Comparison of ENCODE assay signal across 10 cellular contexts in genomic region chr2:25273985-25274550, GRCh38.
A peak's percentile ranks its signal among the peaks of the same experiment; 100 is the strongest.
DNase-seq lines count a peak whose midpoint lies in the region; ATAC-seq and TF ChIP-seq lines count a peak whose summit lies in the region.
"Had no signal": no experiment of that assay in that cellular context is flagged by ENCODE, and none has a peak within 500 bp of the region (broad histone marks: within the 10 kb centered on the region; RNA-seq: fewer than 3 reads in every experiment).

No MANE protein-coding gene starts in this region.

- H3K27ac ChIP-seq in lower lobe of right lung = peak overlapping the region; percentile 73
- peak overlapping the region in 3 of 4 donors; percentile 60 to 87 (median 69) for H3K27ac ChIP-seq in tibial nerve

- H3K4me1 ChIP-seq in lower lobe of right lung (peaks cover 60% of the 10 kb centered on the region), tibial nerve (peaks cover 0 to 56% (median 30%) of the 10 kb centered on the region in 4 donors)

- peaks cover 77% of the 10 kb centered on the region for H3K4me1 Mint-ChIP-seq in activated T-cell treated with anti-CD3 and anti-CD28 coated beads, Interleukin-2, amount 50 U/mL, for 24 hours (ENCODE audit: low read depth)
- H3K4me1 Mint-ChIP-seq in activated naive CD8-positive, alpha-beta T cell treated with anti-CD3 and anti-CD28 coated beads, Interleukin-2, amount 10 ng/mL, durations not matched to agents 7 days and 5 days = peaks cover 42% of the 10 kb centered on the region

- peak overlapping the region; percentile 42 for H3K4me3 Mint-ChIP-seq in activated T-cell treated with anti-CD3 and anti-CD28 coated beads, Interleukin-2, amount 50 U/mL, for 24 hours
- H3K4me3 Mint-ChIP-seq in activated naive CD8-positive, alpha-beta T cell treated with anti-CD3 and anti-CD28 coated beads, Interleukin-2, amount 10 ng/mL, durations not matched to agents 7 days and 5 days = peak overlapping the region; percentile 51

- TF ChIP-seq CTCF in lower lobe of right lung (IDR thresholded peaks at IDR 0.05) (no peak), tibial nerve (IDR thresholded peaks at IDR 0.05) (no peak)

- intact Hi-C loops in lower lobe of right lung (cut with DNase I) = no loop called here

- POLR2A ChIA-PET in activated naive CD8-positive, alpha-beta T cell treated with anti-CD3 and anti-CD28 coated beads, Interleukin-2, amount 10 ng/mL, durations not matched to agents 7 days and 5 days (lab: Charles Lee) = interaction anchor here (0.8 to 3.1 kb wide), 17 partner anchors 9 to 400 kb away, joined by 3 to 35 read pairs (median 4); no protein-coding TSS in a partner anchor

- no peak overlapping the region for H3K4me3 ChIP-seq in lower lobe of right lung
- no peak overlapping the region for H3K4me3 ChIP-seq in tibial nerve
- H3K4me3 ChIP-seq: lung had no signal

- H3K27me3 Mint-ChIP-seq in activated T-cell treated with anti-CD3 and anti-CD28 coated beads, Interleukin-2, amount 50 U/mL, for 24 hours = no peaks in the 10 kb centered on the region
- H3K27me3 Mint-ChIP-seq in activated naive CD8-positive, alpha-beta T cell treated with anti-CD3 and anti-CD28 coated beads, Interleukin-2, amount 10 ng/mL, durations not matched to agents 7 days and 5 days = no peaks in the 10 kb centered on the region

- DNase-seq in activated T-cell treated with anti-CD3 and anti-CD28 coated beads, Interleukin-2, amount 50 U/mL, for 24 hours = no peak
- no peak for DNase-seq in activated T-cell treated with anti-CD3 and anti-CD28 coated beads for 4 hours
- no peak for DNase-seq in activated naive CD8-positive, alpha-beta T cell treated with anti-CD3 and anti-CD28 coated beads, Interleukin-2, amount 10 ng/mL, durations not matched to agents 7 days and 5 days
- DNase-seq in lower lobe of right lung = no peak
- no peak for DNase-seq in tibial nerve (ENCODE audit: low spot score in 2 of 2)
- DNase-seq in DMS79 treated with DMSO at 0.1 percent for 48 hours (lab: John Stamatoyannopoulos, UW) = no peak
- DNase-seq in nucleus accumbens (lab: John Stamatoyannopoulos, UW) = no peak
- DNase-seq: NCI-H146 had no signal

- WGBS in tibial nerve, 2 donors = 92 to 96% methylated on average over 5 of the region's 5 CpGs

- peaks cover 86% of the 10 kb centered on the region for H3K36me3 Mint-ChIP-seq in activated T-cell treated with anti-CD3 and anti-CD28 coated beads, Interleukin-2, amount 50 U/mL, for 24 hours (ENCODE audit: low read depth)
- peaks cover 16% of the 10 kb centered on the region for H3K36me3 Mint-ChIP-seq in activated naive CD8-positive, alpha-beta T cell treated with anti-CD3 and anti-CD28 coated beads, Interleukin-2, amount 10 ng/mL, durations not matched to agents 7 days and 5 days

- TF ChIP-seq EP300 in tibial nerve (IDR thresholded peaks at IDR 0.05) = no peak

- H3K36me3 ChIP-seq in lower lobe of right lung (peaks cover 31% of the 10 kb centered on the region), tibial nerve (peaks cover 0 to 30% (median 0%) of the 10 kb centered on the region in 3 donors)

- no peaks in the 10 kb centered on the region for H3K9me3 Mint-ChIP-seq in activated T-cell treated with anti-CD3 and anti-CD28 coated beads, Interleukin-2, amount 50 U/mL, for 24 hours
- H3K9me3 Mint-ChIP-seq in activated naive CD8-positive, alpha-beta T cell treated with anti-CD3 and anti-CD28 coated beads, Interleukin-2, amount 10 ng/mL, durations not matched to agents 7 days and 5 days = no peaks in the 10 kb centered on the region

- ATAC-seq in activated naive CD8-positive, alpha-beta T cell treated with anti-CD3 and anti-CD28 coated beads, Interleukin-2, amount 10 ng/mL, durations not matched to agents 7 days and 5 days (ENCODE audit: low read depth) = peak; percentile 14
- no peak for ATAC-seq in lower lobe of right lung
- ATAC-seq in HG02870 (IDR thresholded peaks at IDR 0.05; ENCODE audit: unreplicated experiment) = no peak

- no peaks in the 10 kb centered on the region for H3K27me3 ChIP-seq in lower lobe of right lung (ENCODE audit: low read depth)
- H3K27me3 ChIP-seq in tibial nerve = no peaks in the 10 kb centered on the region

- TF ChIP-seq POLR2A in tibial nerve (IDR thresholded peaks at IDR 0.05) = no peak

- H3K9me3 ChIP-seq in lower lobe of right lung = no peaks in the 10 kb centered on the region
- no peaks in the 10 kb centered on the region for H3K9me3 ChIP-seq in tibial nerve

- H3K27ac Mint-ChIP-seq in activated T-cell treated with anti-CD3 and anti-CD28 coated beads, Interleukin-2, amount 50 U/mL, for 24 hours = peak overlapping the region; percentile 95
- peak overlapping the region; percentile 94 for H3K27ac Mint-ChIP-seq in activated naive CD8-positive, alpha-beta T cell treated with anti-CD3 and anti-CD28 coated beads, Interleukin-2, amount 10 ng/mL, durations not matched to agents 7 days and 5 days
